Comparison of ENCODE assay signal across 30 cellular contexts in genomic region chr1:26951821-26952497, GRCh38. TPM values are rescaled to one million over a fixed set of nuclear protein-coding genes. Genes with fewer than 3 reads are reported as not detected.
"Had no signal": no experiment of that assay in that cellular context is flagged by ENCODE, and none has a peak within 500 bp of the region (broad histone marks: within the 10 kb centered on the region; RNA-seq: fewer than 3 reads in every experiment).

No MANE protein-coding gene starts in this region.

- H3K27me3 Mint-ChIP-seq: activated CD4-positive, alpha-beta T cell treated with anti-CD3 and anti-CD28 coated beads for 36 hours; activated naive CD8-positive, alpha-beta T cell; activated naive CD8-positive, alpha-beta T cell treated with anti-CD3 and anti-CD28 coated beads, Interleukin-2, amount 50 U/mL, for 24 hours had no signal

- H3K4me3 ChIP-seq: SJSA1 had no signal

- DNase-seq: activated CD4-positive, alpha-beta T cell treated with anti-CD3 and anti-CD28 coated beads for 36 hours; activated CD4-positive, alpha-beta T cell treated with anti-CD3 and anti-CD28 coated beads, Interleukin-2, amount 10 ng/mL, durations not matched to agents 7 days and 5 days; activated CD4-positive, alpha-beta T cell treated with anti-CD3 and anti-CD28 coated beads, Interleukin-2, amount 50 U/mL, for 48 hours; activated CD8-positive, alpha-beta T cell treated with anti-CD3 and anti-CD28 coated beads, Interleukin-2, amount 10 ng/mL, durations not matched to agents 7 days and 5 days; activated effector memory CD4-positive, alpha-beta T cell treated with Interleukin-2 at 50 U/mL for 16 hours; activated naive CD4-positive, alpha-beta T cell treated with anti-CD3 and anti-CD28 coated beads, Interleukin-2, amount 10 ng/mL, durations not matched to agents 7 days and 5 days; activated naive CD8-positive, alpha-beta T cell treated with anti-CD3 and anti-CD28 coated beads, Interleukin-2, amount 50 U/mL, for 24 hours; activated T-cell treated with anti-CD3 and anti-CD28 coated beads, Interleukin-2, amount 50 U/mL, for 48 hours; anterior cingulate cortex; brain microvascular endothelial cell; central memory CD4-positive, alpha-beta T cell; Karpas-422; KBM-7; NCI-H1105; NCI-H1417 treated with DMSO at 0.1 percent for 48 hours; NCI-H1930; NCI-H345; NCI-H524 treated with DMSO at 0.1 percent for 48 hours; SHP77; SK-N-SH had no signal

- H3K9me3 Mint-ChIP-seq: activated naive CD8-positive, alpha-beta T cell treated with anti-CD3 and anti-CD28 coated beads, Interleukin-2, amount 50 U/mL, for 24 hours; T-helper 1 cell treated with Interleukin-12 subunit alpha and Interleukin-12 subunit beta and Interleukin-4 antibody, amounts not matched to agents 30 μg/mL and 1 μg/mL, for 36 hours; T-helper 2 cell treated with Interferon-gamma antibody and Interleukin-4, amounts not matched to agents 5 μg/mL and 100 μg/mL, for 36 hours had no signal

- H3K4me1 Mint-ChIP-seq: activated CD4-positive, alpha-beta T cell treated with anti-CD3 and anti-CD28 coated beads for 36 hours; activated CD4-positive, alpha-beta T cell treated with anti-CD3 and anti-CD28 coated beads, Interleukin-2, amount 10 ng/mL, durations not matched to agents 7 days and 5 days; activated naive CD4-positive, alpha-beta T cell treated with anti-CD3 and anti-CD28 coated beads, Interleukin-2, amount 10 ng/mL, durations not matched to agents 7 days and 5 days; activated naive CD8-positive, alpha-beta T cell treated with anti-CD3 and anti-CD28 coated beads, Interleukin-2, amount 50 U/mL, for 24 hours; WTC11 had no signal

- H3K36me3 Mint-ChIP-seq: activated naive CD4-positive, alpha-beta T cell treated with anti-CD3 and anti-CD28 coated beads, Interleukin-2, amount 10 ng/mL, durations not matched to agents 7 days and 5 days had no signal

- H3K27me3 ChIP-seq: brain microvascular endothelial cell had no signal

- H3K4me3 Mint-ChIP-seq: activated CD4-positive, alpha-beta T cell treated with anti-CD3 and anti-CD28 coated beads for 36 hours; activated CD4-positive, alpha-beta T cell treated with anti-CD3 and anti-CD28 coated beads, Interleukin-2, amount 10 ng/mL, durations not matched to agents 7 days and 5 days; activated CD8-positive, alpha-beta T cell treated with anti-CD3 and anti-CD28 coated beads, Interleukin-2, amount 10 ng/mL, durations not matched to agents 7 days and 5 days; activated naive CD4-positive, alpha-beta T cell treated with anti-CD3 and anti-CD28 coated beads, Interleukin-2, amount 10 ng/mL, durations not matched to agents 7 days and 5 days; activated naive CD8-positive, alpha-beta T cell; activated naive CD8-positive, alpha-beta T cell treated with anti-CD3 and anti-CD28 coated beads, Interleukin-2, amount 50 U/mL, for 24 hours; T-helper 1 cell treated with Interleukin-12 subunit alpha and Interleukin-12 subunit beta and Interleukin-4 antibody, amounts not matched to agents 30 μg/mL and 1 μg/mL, for 36 hours; T-helper 2 cell treated with Interferon-gamma antibody and Interleukin-4, amounts not matched to agents 5 μg/mL and 100 μg/mL, for 36 hours; WTC11 had no signal

- ATAC-seq: activated CD4-positive, alpha-beta T cell treated with anti-CD3 and anti-CD28 coated beads for 36 hours; activated CD4-positive, CD25-positive, alpha-beta regulatory T cell treated with anti-CD3 and anti-CD28 coated beads, Interleukin-2, amount 50 U/mL, for 24 hours; activated CD8-positive, alpha-beta T cell treated with anti-CD3 and anti-CD28 coated beads, Interleukin-2, amount 10 ng/mL, durations not matched to agents 7 days and 5 days; activated naive CD8-positive, alpha-beta T cell treated with anti-CD3 and anti-CD28 coated beads, Interleukin-2, amount 50 U/mL, for 24 hours; Panc1; WTC11 had no signal

- H3K4me1 ChIP-seq: SJSA1 had no signal

- H3K27ac Mint-ChIP-seq: activated CD4-positive, alpha-beta T cell treated with anti-CD3 and anti-CD28 coated beads for 36 hours; activated CD4-positive, alpha-beta T cell treated with anti-CD3 and anti-CD28 coated beads, Interleukin-2, amount 10 ng/mL, durations not matched to agents 7 days and 5 days; activated CD8-positive, alpha-beta T cell treated with anti-CD3 and anti-CD28 coated beads, Interleukin-2, amount 10 ng/mL, durations not matched to agents 7 days and 5 days; activated naive CD4-positive, alpha-beta T cell treated with anti-CD3 and anti-CD28 coated beads, Interleukin-2, amount 10 ng/mL, durations not matched to agents 7 days and 5 days; activated naive CD8-positive, alpha-beta T cell; activated naive CD8-positive, alpha-beta T cell treated with anti-CD3 and anti-CD28 coated beads, Interleukin-2, amount 50 U/mL, for 24 hours; T-helper 1 cell treated with Interleukin-12 subunit alpha and Interleukin-12 subunit beta and Interleukin-4 antibody, amounts not matched to agents 30 μg/mL and 1 μg/mL, for 36 hours; T-helper 2 cell treated with Interferon-gamma antibody and Interleukin-4, amounts not matched to agents 5 μg/mL and 100 μg/mL, for 36 hours had no signal

- H3K27ac ChIP-seq: brain microvascular endothelial cell, SJSA1 had no signal

- H3K9me3 ChIP-seq: SJSA1, SK-N-SH had no signal

RNA-seq across cellular contexts. Expression of gene KDF1, which starts 8.3 kb away (rescaled TPM):
- total RNA-seq: activated CD4-positive, alpha-beta T cell treated with anti-CD3 and anti-CD28 coated beads, Interleukin-2, amount 10 ng/mL, durations not matched to agents 7 days and 5 days; activated CD8-positive, alpha-beta T cell treated with anti-CD3 and anti-CD28 coated beads, Interleukin-2, amount 10 ng/mL, durations not matched to agents 7 days and 5 days; NCI-H460; RPMI7951; SJSA1 had no signal
- polyA plus RNA-seq: SK-N-SH had no signal

RNA-seq across cellular contexts. Expression of gene NR0B2, which starts 38.2 kb away (rescaled TPM):
- total RNA-seq: activated CD4-positive, alpha-beta T cell treated with anti-CD3 and anti-CD28 coated beads for 36 hours; activated CD4-positive, alpha-beta T cell treated with anti-CD3 and anti-CD28 coated beads, Interleukin-2, amount 10 ng/mL, durations not matched to agents 7 days and 5 days; activated CD8-positive, alpha-beta T cell treated with anti-CD3 and anti-CD28 coated beads, Interleukin-2, amount 10 ng/mL, durations not matched to agents 7 days and 5 days; MCF 10A; NCI-H460; RPMI7951; SJSA1; WTC11 had no signal
- polyA plus RNA-seq: SK-N-SH had no signal

RNA-seq across cellular contexts. Expression of gene TRNP1, which starts 41.5 kb away (rescaled TPM):
- total RNA-seq: activated CD4-positive, alpha-beta T cell treated with anti-CD3 and anti-CD28 coated beads, Interleukin-2, amount 10 ng/mL, durations not matched to agents 7 days and 5 days; activated CD8-positive, alpha-beta T cell treated with anti-CD3 and anti-CD28 coated beads, Interleukin-2, amount 10 ng/mL, durations not matched to agents 7 days and 5 days had no signal
